ENCODE assay signal across 1 cellular context in genomic region chr22:44363214-44363979, GRCh38.
TF ChIP-seq lines count a peak whose summit lies in the region.

No MANE protein-coding gene starts in this region.

TF ChIP-seq in WTC11, 78 proteins besides CTCF, POLR2A, EP300 and RAD21 (continued from another document):
- TF ChIP-seq PRRX2 (CRISPR knock-in tag; IDR thresholded peaks at IDR 0.05) (no peak), ZNF263 (CRISPR knock-in tag; IDR thresholded peaks at IDR 0.05; ENCODE audit: low read depth) (no peak), ATF6 (CRISPR knock-in tag; IDR thresholded peaks at IDR 0.05) (no peak), ZNF416 (CRISPR knock-in tag; IDR thresholded peaks at IDR 0.05) (no peak), ATF2 (CRISPR knock-in tag; IDR thresholded peaks at IDR 0.05; ENCODE audit: borderline replicate concordance, low read depth) (no peak), ZNF532 (CRISPR knock-in tag; IDR thresholded peaks at IDR 0.05; ENCODE audit: borderline replicate concordance) (no peak), NFYB (CRISPR knock-in tag; conservative IDR thresholded peaks at IDR 0.05; ENCODE audit: low read depth) (no peak), FOXP4 (CRISPR knock-in tag; IDR thresholded peaks at IDR 0.05) (no peak)
